ENCODE assay signal across 8 cellular contexts in genomic region chr10:97196213-97197029, GRCh38. TPM values are rescaled to one million over a fixed set of nuclear protein-coding genes. Genes with fewer than 3 reads are reported as not detected.
DNase-seq lines count a peak whose midpoint lies in the region; ATAC-seq and TF ChIP-seq lines count a peak whose summit lies in the region.

No MANE protein-coding gene starts in this region.

- H3K9me3 Mint-ChIP-seq in activated CD4-positive, alpha-beta T cell treated with anti-CD3 and anti-CD28 coated beads, Interleukin-2, amount 10 ng/mL, durations not matched to agents 24 days and 14 days: no peaks in the 10 kb centered on the region
- H3K9me3 Mint-ChIP-seq in dendritic cell treated with granulocyte-macrophage colony-stimulating factor and Interleukin-4, amounts not matched to agents 40 ng/mL and 50 ng/mL, for 4 days: no peaks in the 10 kb centered on the region

- no peak for TF ChIP-seq POLR2A in lower leg skin (IDR thresholded peaks at IDR 0.05)

- DNase-seq in DMS79 (lab: John Stamatoyannopoulos, UW): peak; percentile 34
- DNase-seq in NCI-H460 (ENCODE audit: extremely low read depth, low read depth): peak; percentile 65
- DNase-seq in activated CD4-positive, alpha-beta T cell treated with anti-CD3 and anti-CD28 coated beads, Interleukin-2, amount 10 ng/mL, durations not matched to agents 24 days and 14 days: peak; percentile 88
- peak in 1 of 2 donors; percentile 20 for DNase-seq in lower leg skin (ENCODE audit: low spot score in 2 of 2)
- DNase-seq in stimulated activated CD4-positive, alpha-beta T cell treated with anti-CD3 and anti-CD28 coated beads, TNF-alpha, amount 100 ng/mL, for 1 hour (ENCODE audit: low read depth in 3 of 3, low spot score in 1 of 3): peak; percentile 9 to 41 (median 20)
- DNase-seq in NK-92 (lab: John Stamatoyannopoulos, UW; ENCODE audit: unreplicated experiment): no peak

- 4 to 9% methylated on average over 26 to 55 of the region's 56 CpGs for WGBS in lower leg skin, 2 donors

- intact Hi-C loops in activated CD4-positive, alpha-beta T cell treated with anti-CD3 and anti-CD28 coated beads, Interleukin-2, amount 10 ng/mL, durations not matched to agents 24 days and 14 days (cut with micrococcal nuclease): no loop called here
- intact Hi-C loops in dendritic cell treated with granulocyte-macrophage colony-stimulating factor and Interleukin-4, amounts not matched to agents 40 ng/mL and 50 ng/mL, for 4 days (cut with micrococcal nuclease): loop anchor here (5.0 kb wide), 1 partner anchor 114 kb away; no protein-coding TSS in a partner anchor
- intact Hi-C loops in lower leg skin (cut with DNase I; ENCODE audit: low total_unique reads): no loop called here

- peaks cover 6% of the 10 kb centered on the region for H3K4me1 Mint-ChIP-seq in activated CD4-positive, alpha-beta T cell treated with anti-CD3 and anti-CD28 coated beads, Interleukin-2, amount 10 ng/mL, durations not matched to agents 24 days and 14 days
- peaks cover 15% of the 10 kb centered on the region for H3K4me1 Mint-ChIP-seq in dendritic cell treated with granulocyte-macrophage colony-stimulating factor and Interleukin-4, amounts not matched to agents 40 ng/mL and 50 ng/mL, for 4 days (ENCODE audit: low read depth)

- ATAC-seq in HG02678 (IDR thresholded peaks at IDR 0.05; ENCODE audit: unreplicated experiment): peak; percentile 64

- peaks cover 62% of the 10 kb centered on the region for H3K27me3 Mint-ChIP-seq in activated CD4-positive, alpha-beta T cell treated with anti-CD3 and anti-CD28 coated beads, Interleukin-2, amount 10 ng/mL, durations not matched to agents 24 days and 14 days
- peaks cover 64% of the 10 kb centered on the region for H3K27me3 Mint-ChIP-seq in dendritic cell treated with granulocyte-macrophage colony-stimulating factor and Interleukin-4, amounts not matched to agents 40 ng/mL and 50 ng/mL, for 4 days

- H3K36me3 Mint-ChIP-seq in activated CD4-positive, alpha-beta T cell treated with anti-CD3 and anti-CD28 coated beads, Interleukin-2, amount 10 ng/mL, durations not matched to agents 24 days and 14 days (ENCODE audit: low read depth): no peaks in the 10 kb centered on the region
- no peaks in the 10 kb centered on the region for H3K36me3 Mint-ChIP-seq in dendritic cell treated with granulocyte-macrophage colony-stimulating factor and Interleukin-4, amounts not matched to agents 40 ng/mL and 50 ng/mL, for 4 days (ENCODE audit: low read depth)

- peak overlapping the region; percentile 76 for H3K4me3 Mint-ChIP-seq in activated CD4-positive, alpha-beta T cell treated with anti-CD3 and anti-CD28 coated beads, Interleukin-2, amount 10 ng/mL, durations not matched to agents 24 days and 14 days
- peak overlapping the region; percentile 68 for H3K4me3 Mint-ChIP-seq in dendritic cell treated with granulocyte-macrophage colony-stimulating factor and Interleukin-4, amounts not matched to agents 40 ng/mL and 50 ng/mL, for 4 days

- no peak for TF ChIP-seq CTCF in lower leg skin (IDR thresholded peaks at IDR 0.05)

- H3K27ac Mint-ChIP-seq in activated CD4-positive, alpha-beta T cell treated with anti-CD3 and anti-CD28 coated beads, Interleukin-2, amount 10 ng/mL, durations not matched to agents 24 days and 14 days: no peak overlapping the region
- no peak overlapping the region for H3K27ac Mint-ChIP-seq in dendritic cell treated with granulocyte-macrophage colony-stimulating factor and Interleukin-4, amounts not matched to agents 40 ng/mL and 50 ng/mL, for 4 days

- peak overlapping the region; percentile 8 for H3K4me3 ChIP-seq in lower leg skin (ENCODE audit: low read depth, poor library complexity, severe bottlenecking)

RNA-seq across cellular contexts. Expression of gene SLIT1, which starts 10.7 kb away (rescaled TPM):
- 0.27 TPM in 1 of 2 replicates, not detected in the other for total RNA-seq in NCI-H460 (2014; rRNA removed; shearing (Covaris generic))
- 0.01 and 0.02 TPM in 2 replicates for polyA plus RNA-seq in NCI-H460 (2014; cell fraction: nucleus; rRNA removed)
- total RNA-seq in activated CD4-positive, alpha-beta T cell treated with anti-CD3 and anti-CD28 coated beads, Interleukin-2, amount 10 ng/mL, durations not matched to agents 24 days and 14 days: 0.17 and 0.26 TPM in 2 replicates
- not detected for total RNA-seq in lower leg skin
